In genomic region chr7:100464210-100464660, GRCh38 we compare ENCODE assay signal across 18 cellular contexts. TPM values are rescaled to one million over a fixed set of nuclear protein-coding genes. Genes with fewer than 3 reads are reported as not detected.
DNase-seq lines count a peak whose midpoint lies in the region; ATAC-seq and TF ChIP-seq lines count a peak whose summit lies in the region.
"Had no signal": no experiment of that assay in that cellular context is flagged by ENCODE, and none has a peak within 500 bp of the region (broad histone marks: within the 10 kb centered on the region; RNA-seq: fewer than 3 reads in every experiment).

A gene with protein sequence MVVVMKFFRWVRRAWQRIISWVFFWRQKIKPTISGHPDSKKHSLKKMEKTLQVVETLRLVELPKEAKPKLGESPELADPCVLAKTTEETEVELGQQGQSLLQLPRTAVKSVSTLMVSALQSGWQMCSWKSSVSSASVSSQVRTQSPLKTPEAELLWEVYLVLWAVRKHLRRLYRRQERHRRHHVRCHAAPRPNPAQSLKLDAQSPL (minus strand): TSS chr7:100464260. CDS start chr7:100464025, 235 bp downstream.

- H4K20me1 ChIP-seq in osteoblast (ENCODE audit: insufficient read depth, low read length) = peaks cover 2% of the 10 kb centered on the region

- POLR2A ChIA-PET in CD4-positive, alpha-beta memory T cell (lab: Charles Lee; ENCODE audit: partially characterized antibody) = interaction anchor here (0.9 to 1.9 kb wide), 3 partner anchors 9 to 104 kb away, joined by 3 to 6 read pairs (median 5); partner anchors contain the start of gene TSC22D4

- H2AFZ ChIP-seq in osteoblast (ENCODE audit: low read length) = no peak within 1 kb of the TSS

- H3K4me1 Mint-ChIP-seq in CD4-positive, alpha-beta memory T cell = peaks cover 2 to 14% (median 3%) of the 10 kb centered on the region in 4 donors
- H3K4me1 Mint-ChIP-seq in central memory CD8-positive, alpha-beta T cell = peaks cover 5% of the 10 kb centered on the region

- no peaks in the 10 kb centered on the region for H3K27me3 Mint-ChIP-seq in CD4-positive, alpha-beta memory T cell
- no peaks in the 10 kb centered on the region for H3K27me3 Mint-ChIP-seq in central memory CD8-positive, alpha-beta T cell
- H3K27me3 Mint-ChIP-seq: activated CD4-positive, alpha-beta memory T cell treated with anti-CD3 and anti-CD28 coated beads for 36 hours; activated naive CD8-positive, alpha-beta T cell treated with anti-CD3 and anti-CD28 coated beads, Interleukin-2, amount 50 U/mL, for 24 hours had no signal

- TF ChIP-seq CTCF in osteoblast (IDR thresholded peaks at IDR 0.05; ENCODE audit: extremely low read depth, low read depth, low read length) = no peak

- H3K36me3 Mint-ChIP-seq in CD4-positive, alpha-beta memory T cell = peaks cover 16 to 30% of the 10 kb centered on the region in 2 donors
- H3K36me3 Mint-ChIP-seq in central memory CD8-positive, alpha-beta T cell (ENCODE audit: insufficient read depth) = peaks cover 24% of the 10 kb centered on the region

- DNase-seq in CD4-positive, alpha-beta memory T cell = peak in 1 of 5 donors; percentile 9
- DNase-seq in M059J (ENCODE audit: low read depth) = peak; percentile 65
- DNase-seq in central memory CD8-positive, alpha-beta T cell (ENCODE audit: low spot score in 2 of 2) = no peak
- DNase-seq in osteoblast (ENCODE audit: insufficient read length, low spot score, missing footprints) = peak; percentile 77
- DNase-seq in activated CD8-positive, alpha-beta memory T cell treated with anti-CD3 and anti-CD28 coated beads for 24 hours = no peak
- DNase-seq in CD1c-positive myeloid dendritic cell (ENCODE audit: extremely low spot score) = no peak
- DNase-seq: activated CD4-positive, alpha-beta memory T cell treated with anti-CD3 and anti-CD28 coated beads for 36 hours; activated naive CD8-positive, alpha-beta T cell treated with anti-CD3 and anti-CD28 coated beads, Interleukin-2, amount 50 U/mL, for 24 hours; activated T-cell treated with anti-CD3 and anti-CD28 coated beads, Interleukin-2, amount 50 U/mL, for 72 hours; central memory CD4-positive, alpha-beta T cell; GF-D8; NCI-H1092; NCI-H2081; stimulated activated naive CD4-positive, alpha-beta T cell had no signal

- peaks cover 12% of the 10 kb centered on the region for H3K36me3 ChIP-seq in CD4-positive, alpha-beta memory T cell (ENCODE audit: insufficient read depth, low read length)
- peaks cover 5% of the 10 kb centered on the region for H3K36me3 ChIP-seq in osteoblast (ENCODE audit: insufficient read depth, low read length)

- peak within 1 kb of the TSS in 5 of 7 donors; percentile 26 to 85 (median 70) for H3K27ac Mint-ChIP-seq in CD4-positive, alpha-beta memory T cell
- H3K27ac Mint-ChIP-seq in central memory CD8-positive, alpha-beta T cell (ENCODE audit: low read depth) = peak within 1 kb of the TSS; percentile 63
- H3K27ac Mint-ChIP-seq: activated CD4-positive, alpha-beta memory T cell treated with anti-CD3 and anti-CD28 coated beads for 36 hours; activated naive CD8-positive, alpha-beta T cell treated with anti-CD3 and anti-CD28 coated beads, Interleukin-2, amount 50 U/mL, for 24 hours; activated T-cell treated with anti-CD3 and anti-CD28 coated beads, Interleukin-2, amount 50 U/mL, for 72 hours had no signal

- no peak within 1 kb of the TSS for H3K4me2 ChIP-seq in osteoblast (ENCODE audit: insufficient read depth, low read length)
- H3K4me2 ChIP-seq: KMS-11 had no signal

- H3K27ac ChIP-seq in CD4-positive, alpha-beta memory T cell (ENCODE audit: low read depth, low read length) = no peak within 1 kb of the TSS
- H3K27ac ChIP-seq in osteoblast (ENCODE audit: low read depth, low read length) = no peak within 1 kb of the TSS
- H3K27ac ChIP-seq: KMS-11 had no signal

- intact Hi-C loops in CD4-positive, alpha-beta memory T cell (cut with micrococcal nuclease) = no loop called here

- peaks cover 4% of the 10 kb centered on the region for H3K79me2 ChIP-seq in osteoblast (ENCODE audit: insufficient read depth, low read length)

- no peaks in the 10 kb centered on the region for H3K27me3 ChIP-seq in CD4-positive, alpha-beta memory T cell (ENCODE audit: insufficient read depth, low read length)
- no peaks in the 10 kb centered on the region for H3K27me3 ChIP-seq in osteoblast (ENCODE audit: insufficient read depth, low read length)

- no peaks in the 10 kb centered on the region for H3K9me3 ChIP-seq in CD4-positive, alpha-beta memory T cell (ENCODE audit: control insufficient read depth in 1 of 2, low read length in 2 of 2)
- no peaks in the 10 kb centered on the region for H3K9me3 ChIP-seq in osteoblast (ENCODE audit: low read depth, low read length)

- H3K9me3 Mint-ChIP-seq in CD4-positive, alpha-beta memory T cell = no peaks in the 10 kb centered on the region
- H3K9me3 Mint-ChIP-seq in central memory CD8-positive, alpha-beta T cell = no peaks in the 10 kb centered on the region
- H3K9me3 Mint-ChIP-seq: activated CD4-positive, alpha-beta memory T cell treated with anti-CD3 and anti-CD28 coated beads for 36 hours; activated naive CD8-positive, alpha-beta T cell treated with anti-CD3 and anti-CD28 coated beads, Interleukin-2, amount 50 U/mL, for 24 hours; activated T-cell treated with anti-CD3 and anti-CD28 coated beads, Interleukin-2, amount 50 U/mL, for 72 hours had no signal

- CTCF ChIA-PET in CD4-positive, alpha-beta memory T cell (lab: Charles Lee; ENCODE audit: partially characterized antibody) = interaction anchor here (0.7 to 2.4 kb wide), 4 partner anchors 18 to 100 kb away, joined by 3 to 11 read pairs (median 5); no protein-coding TSS in a partner anchor

- H3K4me1 ChIP-seq in CD4-positive, alpha-beta memory T cell (ENCODE audit: insufficient read depth, low read length) = peaks cover 4% of the 10 kb centered on the region
- H3K4me1 ChIP-seq in osteoblast (ENCODE audit: insufficient read depth, low read length) = no peaks in the 10 kb centered on the region

- H3K4me3 ChIP-seq in CD4-positive, alpha-beta memory T cell (ENCODE audit: low read length in 2 of 2) = no peak within 1 kb of the TSS
- H3K4me3 ChIP-seq in osteoblast (ENCODE audit: insufficient read depth, low read length) = no peak within 1 kb of the TSS
- H3K4me3 ChIP-seq: GM12878 had no signal

- ATAC-seq in central memory CD8-positive, alpha-beta T cell (replicated peaks; ENCODE audit: extremely low read depth, poor library complexity, severe bottlenecking) = no peak
- ATAC-seq in GM19328 (IDR thresholded peaks at IDR 0.05; ENCODE audit: unreplicated experiment) = no peak
- ATAC-seq: activated naive CD8-positive, alpha-beta T cell treated with anti-CD3 and anti-CD28 coated beads, Interleukin-2, amount 50 U/mL, for 24 hours; activated T-cell treated with anti-CD3 and anti-CD28 coated beads, Interleukin-2, amount 50 U/mL, for 72 hours; GM12878 had no signal

- no peak within 1 kb of the TSS for H3K4me3 Mint-ChIP-seq in CD4-positive, alpha-beta memory T cell
- no peak within 1 kb of the TSS for H3K4me3 Mint-ChIP-seq in central memory CD8-positive, alpha-beta T cell
- H3K4me3 Mint-ChIP-seq: activated CD4-positive, alpha-beta memory T cell treated with anti-CD3 and anti-CD28 coated beads for 36 hours; activated naive CD8-positive, alpha-beta T cell treated with anti-CD3 and anti-CD28 coated beads, Interleukin-2, amount 50 U/mL, for 24 hours; activated T-cell treated with anti-CD3 and anti-CD28 coated beads, Interleukin-2, amount 50 U/mL, for 72 hours had no signal

RNA-seq across cellular contexts. Expression of the gene that starts here (rescaled TPM):
- 1 to 10 TPM; 4.6 to 5.7 TPM for total RNA-seq in CD4-positive, alpha-beta memory T cell
- under 1 TPM; 0.26 to 0.34 TPM for polyA plus RNA-seq in CD4-positive, alpha-beta memory T cell
- total RNA-seq in M059J (2014; rRNA removed; shearing (Covaris generic)) = 2.4 TPM in 1 of 2 replicates, not detected in the other
- total RNA-seq in osteoblast = 0.36 TPM in 1 of 2 replicates, not detected in the other
- total RNA-seq: kidney epithelial cell had no signal

Comparison
In these comparisons a context has a peak if more than half of its experiments do, and no peak if none do; other contexts are left out.
1. Peak in DNase-seq in osteoblast; RNA of the gene not detected or under 1 TPM.